2 cellular contexts compared by ENCODE assay signal in the genomic region with DNA sequence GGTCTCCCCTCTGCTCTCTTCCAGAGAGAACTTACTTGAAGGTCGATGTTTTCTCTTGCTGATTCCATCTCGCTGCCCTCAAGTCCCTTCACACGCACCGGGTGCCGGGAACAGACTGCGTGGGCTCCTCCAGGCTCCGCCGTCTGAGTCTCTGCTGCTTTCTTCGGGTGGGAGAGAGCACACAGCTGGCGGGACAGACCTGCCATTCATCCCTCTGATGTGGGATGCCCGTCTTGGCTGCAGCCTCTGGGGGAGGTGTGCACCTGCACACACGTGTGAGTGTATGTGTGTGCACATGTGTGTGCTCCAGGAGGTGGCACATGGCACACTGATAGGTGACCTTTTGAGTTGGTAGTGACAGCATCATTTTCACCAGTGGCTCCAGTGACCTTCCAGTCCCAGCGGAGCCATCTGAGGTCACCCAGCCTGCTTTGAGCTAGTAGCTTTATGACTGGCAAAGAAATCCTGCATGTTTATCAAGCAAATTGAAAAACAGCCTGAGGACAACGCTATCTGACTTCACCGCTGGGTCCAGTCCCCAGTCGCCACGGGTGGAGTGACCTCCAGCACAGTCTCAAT.
TF ChIP-seq lines count a peak whose summit lies in the region.

Gene NINJ2, minus strand, starts transcription at position 153 of the 579 bp plus-strand sequence. Its CDS starts 85 bp downstream, at position 68.

TF ChIP-seq in endothelial cell of umbilical vein, 7 proteins besides CTCF, POLR2A, EP300 and RAD21 (continued from another document):
- TF ChIP-seq, protein P1, sequence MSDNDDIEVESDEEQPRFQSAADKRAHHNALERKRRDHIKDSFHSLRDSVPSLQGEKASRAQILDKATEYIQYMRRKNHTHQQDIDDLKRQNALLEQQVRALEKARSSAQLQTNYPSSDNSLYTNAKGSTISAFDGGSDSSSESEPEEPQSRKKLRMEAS (IDR thresholded peaks at IDR 0.05; ENCODE audit: insufficient read depth, insufficient read length) = no peak
TF ChIP-seq in endothelial cell of umbilical vein: peak in this region for 0.

TF ChIP-seq in HEK293T, 16 proteins besides CTCF, POLR2A, EP300 and RAD21 (continued from another document):
- TF ChIP-seq, protein P2, sequence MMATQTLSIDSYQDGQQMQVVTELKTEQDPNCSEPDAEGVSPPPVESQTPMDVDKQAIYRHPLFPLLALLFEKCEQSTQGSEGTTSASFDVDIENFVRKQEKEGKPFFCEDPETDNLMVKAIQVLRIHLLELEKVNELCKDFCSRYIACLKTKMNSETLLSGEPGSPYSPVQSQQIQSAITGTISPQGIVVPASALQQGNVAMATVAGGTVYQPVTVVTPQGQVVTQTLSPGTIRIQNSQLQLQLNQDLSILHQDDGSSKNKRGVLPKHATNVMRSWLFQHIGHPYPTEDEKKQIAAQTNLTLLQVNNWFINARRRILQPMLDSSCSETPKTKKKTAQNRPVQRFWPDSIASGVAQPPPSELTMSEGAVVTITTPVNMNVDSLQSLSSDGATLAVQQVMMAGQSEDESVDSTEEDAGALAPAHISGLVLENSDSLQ (IDR thresholded peaks at IDR 0.05) = no peak
- TF ChIP-seq FOXM1 (IDR thresholded peaks at IDR 0.05; ENCODE audit: borderline replicate concordance) (no peak), LEF1 (IDR thresholded peaks at IDR 0.05; ENCODE audit: borderline replicate concordance) (no peak), CTBP1 (IDR thresholded peaks at IDR 0.05; ENCODE audit: borderline replicate concordance) (no peak)
TF ChIP-seq in HEK293T: peak in this region for 0.
